1 cellular context compared by ENCODE assay signal in the genomic region with DNA sequence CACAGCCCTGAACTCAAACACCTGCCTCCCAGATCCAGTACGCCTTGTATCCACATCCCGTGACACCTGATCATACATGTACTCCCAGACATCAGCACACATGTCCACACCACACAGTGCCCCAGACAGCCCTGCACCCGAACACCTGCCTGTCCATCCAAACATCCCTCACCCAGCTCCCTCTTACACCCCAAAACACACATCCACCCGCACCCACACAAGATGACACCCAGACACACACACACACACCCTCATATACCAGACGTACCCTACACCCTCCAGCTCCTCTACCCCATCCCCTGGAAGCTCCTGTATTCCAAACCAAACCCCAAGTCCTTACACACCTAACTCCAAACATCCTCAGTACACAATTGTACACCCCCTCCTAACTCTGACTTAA.
TF ChIP-seq lines count a peak whose summit lies in the region.

No MANE protein-coding gene starts in this region.

TF ChIP-seq in IMR-90, 13 proteins besides CTCF, POLR2A, EP300 and RAD21:
- TF ChIP-seq, protein P1, sequence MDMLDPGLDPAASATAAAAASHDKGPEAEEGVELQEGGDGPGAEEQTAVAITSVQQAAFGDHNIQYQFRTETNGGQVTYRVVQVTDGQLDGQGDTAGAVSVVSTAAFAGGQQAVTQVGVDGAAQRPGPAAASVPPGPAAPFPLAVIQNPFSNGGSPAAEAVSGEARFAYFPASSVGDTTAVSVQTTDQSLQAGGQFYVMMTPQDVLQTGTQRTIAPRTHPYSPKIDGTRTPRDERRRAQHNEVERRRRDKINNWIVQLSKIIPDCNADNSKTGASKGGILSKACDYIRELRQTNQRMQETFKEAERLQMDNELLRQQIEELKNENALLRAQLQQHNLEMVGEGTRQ (IDR thresholded peaks at IDR 0.05; ENCODE audit: low read depth, low read length) = no peak
